ENCODE assay signal across 11 cellular contexts in the genomic region with DNA sequence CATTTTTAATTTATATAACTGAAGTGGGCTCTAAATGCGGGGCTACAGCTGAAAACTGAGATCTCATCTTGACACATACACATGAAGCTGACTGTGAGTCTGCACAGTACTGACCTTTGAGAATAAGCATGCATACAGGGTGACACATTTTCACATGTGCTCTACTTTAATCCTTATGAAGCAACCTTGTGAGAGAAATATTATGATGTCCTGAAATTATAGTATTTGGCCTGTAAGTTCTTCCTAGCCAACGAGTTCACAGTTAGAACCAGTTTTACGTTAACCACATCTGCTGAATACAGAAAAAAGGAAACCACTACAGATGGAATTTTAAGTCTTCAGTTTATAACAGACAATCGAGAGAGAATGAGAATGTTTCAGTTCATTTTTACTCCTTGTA.
A peak's percentile ranks its signal among the peaks of the same experiment; 100 is the strongest.
DNase-seq lines count a peak whose midpoint lies in the region; ATAC-seq lines count a peak whose summit lies in the region.
"Had no signal": no experiment of that assay in that cellular context is flagged by ENCODE, and none has a peak within 500 bp of the region (broad histone marks: within the 10 kb centered on the region; RNA-seq: fewer than 3 reads in every experiment).

No MANE protein-coding gene starts in this region.

- no peaks in the 10 kb centered on the region for H3K36me3 ChIP-seq in SJCRH30

- H3K36me3 Mint-ChIP-seq in activated naive CD4-positive, alpha-beta T cell treated with anti-CD3 and anti-CD28 coated beads, Interleukin-2, amount 50 U/mL, for 72 hours = no peaks in the 10 kb centered on the region

- peaks cover 14% of the 10 kb centered on the region; the same call in 1 of the 2 replicates for H3K4me1 ChIP-seq in SJCRH30

- no peaks in the 10 kb centered on the region for H3K9me3 Mint-ChIP-seq in activated naive CD4-positive, alpha-beta T cell treated with anti-CD3 and anti-CD28 coated beads, Interleukin-2, amount 50 U/mL, for 72 hours

- peak overlapping the region in 1 of 2 donors; percentile 83 for H3K27ac Mint-ChIP-seq in activated naive CD4-positive, alpha-beta T cell treated with anti-CD3 and anti-CD28 coated beads, Interleukin-2, amount 50 U/mL, for 72 hours

- intact Hi-C loops in Right ventricle myocardium superior (cut with DNase I) = no loop called here

- H3K4me3 ChIP-seq in SJCRH30 = no peak overlapping the region

- no peaks in the 10 kb centered on the region for H3K27me3 ChIP-seq in SJCRH30

- no peak for DNase-seq in activated naive CD4-positive, alpha-beta T cell treated with anti-CD3 and anti-CD28 coated beads, Interleukin-2, amount 50 U/mL, for 72 hours (ENCODE audit: low spot score in 2 of 2)
- DNase-seq in activated naive CD4-positive, alpha-beta T cell treated with anti-CD3 and anti-CD28 coated beads, Interleukin-2, amount 50 U/mL, for 16 hours = no peak
- DNase-seq in RKO (ENCODE audit: low spot score) (peak; percentile 32), Right ventricle myocardium superior (no peak), SJCRH30 (no peak), NCI-H2227 treated with DMSO at 0.1 percent for 48 hours (lab: John Stamatoyannopoulos, UW) (no peak)
- DNase-seq in stimulated activated CD4-positive, alpha-beta T cell treated with anti-CD3 and anti-CD28 coated beads, Interleukin-15, amount 100 ng/mL, for 24 hours = no peak
- DNase-seq: C1 segment of cervical spinal cord, kidney glomerular epithelial cell, NCI-H526 treated with DMSO at 0.1 percent for 48 hours had no signal

- H3K9me3 ChIP-seq in SJCRH30 (replicated peaks) = no peaks in the 10 kb centered on the region

- ATAC-seq in activated naive CD4-positive, alpha-beta T cell treated with anti-CD3 and anti-CD28 coated beads, Interleukin-2, amount 50 U/mL, for 72 hours = peak; percentile 57 to 75
- ATAC-seq in Right ventricle myocardium superior (ENCODE audit: poor library complexity) (peak; percentile 54), GM21367 (IDR thresholded peaks at IDR 0.05; ENCODE audit: unreplicated experiment) (no peak)

- H3K27ac ChIP-seq in SJCRH30 = no peak overlapping the region
